Comparison of ENCODE assay signal across 8 cellular contexts in the genomic region with DNA sequence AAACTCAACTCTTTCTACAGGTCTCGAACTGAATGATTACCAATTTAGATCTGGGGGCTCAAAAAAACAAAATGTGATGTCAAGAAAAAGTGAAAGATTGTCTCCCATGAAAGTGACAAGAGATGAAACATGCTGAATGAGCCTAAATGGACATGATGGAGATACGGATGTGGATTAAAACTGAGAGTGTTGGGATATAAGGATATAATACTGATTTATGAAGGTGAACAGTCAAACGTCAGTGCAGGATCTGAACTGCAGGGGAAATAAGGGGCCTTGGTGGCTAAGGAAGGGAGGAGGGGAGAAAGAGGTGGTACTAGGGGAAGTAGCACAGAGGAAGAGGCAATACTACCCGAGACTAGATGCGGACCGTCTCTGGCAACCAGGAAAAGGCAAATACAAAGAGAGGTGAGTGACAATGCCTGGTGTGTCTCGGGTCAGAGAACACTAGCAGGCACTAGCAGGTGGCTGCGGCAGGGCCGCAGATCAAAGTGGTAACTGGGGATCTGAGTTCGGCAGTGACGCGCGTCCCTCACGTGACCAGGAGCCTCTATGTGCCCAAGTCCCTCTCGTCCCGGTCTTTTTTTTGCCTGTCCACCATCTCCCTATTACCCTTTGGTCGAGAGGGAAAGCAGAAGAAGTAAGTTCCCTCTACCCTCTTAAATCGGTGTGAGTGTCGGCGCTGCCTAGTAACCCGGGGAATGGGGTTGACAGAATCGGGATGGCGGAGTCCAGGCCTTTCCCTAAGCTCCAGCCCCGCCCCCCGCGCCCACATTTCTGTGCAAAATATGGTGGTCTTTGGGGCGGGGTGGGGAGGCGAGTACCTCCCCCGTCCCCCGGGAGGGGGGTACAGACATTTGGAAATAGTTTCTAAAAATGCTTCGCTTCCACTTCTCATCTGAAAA. TPM values are rescaled to one million over a fixed set of nuclear protein-coding genes. Genes with fewer than 3 reads are reported as not detected.
A peak's percentile ranks its signal among the peaks of the same experiment; 100 is the strongest.
DNase-seq lines count a peak whose midpoint lies in the region; ATAC-seq and TF ChIP-seq lines count a peak whose summit lies in the region.

A gene with protein sequence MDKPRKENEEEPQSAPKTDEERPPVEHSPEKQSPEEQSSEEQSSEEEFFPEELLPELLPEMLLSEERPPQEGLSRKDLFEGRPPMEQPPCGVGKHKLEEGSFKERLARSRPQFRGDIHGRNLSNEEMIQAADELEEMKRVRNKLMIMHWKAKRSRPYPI (plus strand): TSS at position 590 of the 905 bp plus-strand sequence. CDS start 942 bp downstream, outside the sequence.

- no peaks in the 10 kb centered on the region for H3K27me3 ChIP-seq in fibroblast of lung (ENCODE audit: control insufficient read depth, insufficient read depth, low read length)
- no peaks in the 10 kb centered on the region for H3K27me3 ChIP-seq in thymus (ENCODE audit: control insufficient read depth, insufficient read depth)

- peaks cover 2% of the 10 kb centered on the region for H3K79me2 ChIP-seq in fibroblast of lung (ENCODE audit: control insufficient read depth, insufficient read depth, low read length)

- H4K20me1 ChIP-seq in fibroblast of lung (ENCODE audit: control insufficient read depth, extremely low read depth, insufficient read depth, low read length), result no peaks in the 10 kb centered on the region

- H3K9ac ChIP-seq in fibroblast of lung (ENCODE audit: insufficient read depth, low read length), result peak within 1 kb of the TSS; percentile 65

- H3K4me2 ChIP-seq in fibroblast of lung (ENCODE audit: extremely low read depth, insufficient read depth, low read length), result peak within 1 kb of the TSS; percentile 89

- DNase-seq in AG08396 (ENCODE audit: low spot score) (peak; percentile 16), NCI-H345 (lab: John Stamatoyannopoulos, UW) (peak; percentile 50), fibroblast of lung (ENCODE audit: low read depth in 2 of 2) (peak; percentile 45 to 52), myocyte (ENCODE audit: low read depth) (peak; percentile 88)
- peak; percentile 50 for DNase-seq in activated T-cell treated with anti-CD3 and anti-CD28 coated beads, Interleukin-2, amount 50 U/mL, for 1 hour

- H3K4me3 ChIP-seq in fibroblast of lung (replicated peaks in 1 of 4; ENCODE audit: control extremely low read depth in 1 of 4, insufficient read depth in 1 of 4, low read depth in 3 of 4, low read length in 4 of 4), result peak within 1 kb of the TSS; percentile 64 to 75 (median 71)
- peak within 1 kb of the TSS; percentile 65 for H3K4me3 ChIP-seq in thymus (ENCODE audit: low read length)

- ATAC-seq in GM18868 (IDR thresholded peaks at IDR 0.05; ENCODE audit: unreplicated experiment) (peak; percentile 58), HG03103 (IDR thresholded peaks at IDR 0.05; ENCODE audit: low read depth, unreplicated experiment) (peak; percentile 57)

- H3K9me3 ChIP-seq in fibroblast of lung (ENCODE audit: control insufficient read depth, insufficient read depth, low read depth, low read length) (no peaks in the 10 kb centered on the region), thymus (ENCODE audit: control insufficient read depth) (no peaks in the 10 kb centered on the region)

- H3K27ac ChIP-seq in fibroblast of lung (ENCODE audit: insufficient read depth, low read length) (peak within 1 kb of the TSS; percentile 74), thymus (ENCODE audit: low read depth) (peak within 1 kb of the TSS; percentile 70)

- WGBS in thymus, result 4% methylated on average over 31 of the region's 31 CpGs

- H3K36me3 ChIP-seq in fibroblast of lung (ENCODE audit: control insufficient read depth, insufficient read depth, low read length) (no peaks in the 10 kb centered on the region), thymus (ENCODE audit: control insufficient read depth, insufficient read depth) (no peaks in the 10 kb centered on the region)

- TF ChIP-seq CTCF in fibroblast of lung (conservative IDR thresholded peaks at IDR 0.05 in 1 of 2, IDR thresholded peaks at IDR 0.05 in 1 of 2; ENCODE audit: low read depth in 1 of 2, low read length in 2 of 2), result no peak

- H3K4me1 ChIP-seq in fibroblast of lung (ENCODE audit: control insufficient read depth, extremely low read depth, insufficient read depth, low read length) (no peaks in the 10 kb centered on the region), thymus (ENCODE audit: control insufficient read depth, insufficient read depth, low read length) (no peaks in the 10 kb centered on the region)

- peak within 1 kb of the TSS; percentile 91 for H2AFZ ChIP-seq in fibroblast of lung (ENCODE audit: low read length)

RNA-seq across cellular contexts. Expression of the gene that starts here (rescaled TPM):
- total RNA-seq in fibroblast of lung (35.5 and 37.5 TPM in 2 replicates), myocyte (149 and 162 TPM in 2 replicates)
- polyA plus RNA-seq in fibroblast of lung (24.5 and 28.5 TPM in 2 replicates), thymus (55.7 TPM)
- 17.5 and 20.2 TPM in 2 replicates for polyA plus RNA-seq in fibroblast of lung (2012)
- 0.43 and 8.9 TPM in 2 replicates for polyA minus RNA-seq in fibroblast of lung (ENCODE audit: low replicate concordance)
- polyA plus RNA-seq in myocyte (2012), result 27.3 TPM

Comparison
In these comparisons a context has a peak if more than half of its experiments do, and no peak if none do; other contexts are left out.
1. Peak in every context shown above with its lines: DNase-seq, ATAC-seq, H3K4me3 ChIP-seq and H3K27ac ChIP-seq.
2. DNase-seq: peak in every context shown above with its lines; median percentile 88 in myocyte; 50 in NCI-H345; 50 in activated T-cell treated with anti-CD3 and anti-CD28 coated beads, Interleukin-2, amount 50 U/mL, for 1 hour; 48 in fibroblast of lung; 16 in AG08396.